In the genomic region with DNA sequence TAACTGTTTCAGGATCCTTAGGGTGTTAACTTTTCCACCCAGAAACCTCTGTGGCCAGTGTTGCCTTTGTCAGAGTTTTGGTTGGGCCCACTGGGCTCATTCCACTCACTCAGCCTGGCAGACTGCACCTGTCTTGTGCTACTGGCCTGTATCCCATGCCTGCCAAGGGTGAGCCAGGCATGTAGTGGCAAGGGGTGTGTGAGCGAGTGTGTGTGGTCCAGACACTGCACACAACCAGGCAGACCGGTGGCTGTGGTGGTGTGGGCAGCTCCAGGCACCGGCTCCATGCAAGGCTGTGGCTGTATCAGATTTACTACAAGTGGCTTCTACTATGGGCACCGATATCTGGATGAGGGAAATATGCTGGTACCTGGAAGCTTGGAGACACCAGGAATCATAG, we compare ENCODE assay signal across 6 cellular contexts.
"Had no signal": no experiment of that assay in that cellular context is flagged by ENCODE, and none has a peak within 500 bp of the region (broad histone marks: within the 10 kb centered on the region; RNA-seq: fewer than 3 reads in every experiment).

No MANE protein-coding gene starts in this region.

- H3K27me3 Mint-ChIP-seq: IgD-negative memory B cell had no signal

- DNase-seq: IMR-90, KBM-7, KG1 had no signal

- H3K4me1 Mint-ChIP-seq: IgD-negative memory B cell had no signal

- H3K27ac Mint-ChIP-seq: IgD-negative memory B cell had no signal

- H3K4me3 ChIP-seq: K562 had no signal

- ATAC-seq: HepG2, K562 had no signal

- H3K36me3 Mint-ChIP-seq: IgD-negative memory B cell had no signal

- H3K4me3 Mint-ChIP-seq: IgD-negative memory B cell had no signal
